8 cellular contexts compared by ENCODE assay signal in genomic region chr1:119582801-119583200, GRCh38.
A peak's percentile ranks its signal among the peaks of the same experiment; 100 is the strongest.
DNase-seq lines count a peak whose midpoint lies in the region; ATAC-seq, FAIRE-seq and TF ChIP-seq lines count a peak whose summit lies in the region.

No MANE protein-coding gene starts in this region.

- ATAC-seq in lung (ENCODE audit: insufficient read depth, low FRiP score), result peak; percentile 89
- ATAC-seq in GM18861 (IDR thresholded peaks at IDR 0.05; ENCODE audit: unreplicated experiment), result no peak
- no peak for ATAC-seq in HG02840 (IDR thresholded peaks at IDR 0.05; ENCODE audit: low FRiP score, unreplicated experiment)

- no peaks in the 10 kb centered on the region for H3K4me1 ChIP-seq in colonic mucosa
- H3K4me1 ChIP-seq in lung (ENCODE audit: control insufficient read depth in 2 of 2, insufficient read depth in 2 of 2, low read length in 2 of 2), result peaks cover 0 to 2% of the 10 kb centered on the region in 2 donors

- no peak overlapping the region for H3K9ac ChIP-seq in colonic mucosa (ENCODE audit: low read depth in 2 of 2, low read length in 2 of 2)

- DNase-seq in activated T-cell treated with anti-CD3 and anti-CD28 coated beads for 24 hours (ENCODE audit: low read depth), result peak; percentile 0
- no peak for DNase-seq in activated T-cell treated with anti-CD3 and anti-CD28 coated beads, Interleukin-2, amount 50 U/mL, for 1 hour
- DNase-seq in KG1 (lab: John Stamatoyannopoulos, UW), result peak; percentile 45
- DNase-seq in RCC 7860 (ENCODE audit: low spot score), result peak; percentile 29
- DNase-seq in colonic mucosa, result peak; percentile 63
- peak; percentile 47 for DNase-seq in lung (ENCODE audit: low spot score)

- H3K4me3 ChIP-seq in colonic mucosa (no peak overlapping the region), lung (no peak overlapping the region)

- no peak overlapping the region for H3K27ac ChIP-seq in colonic mucosa
- H3K27ac ChIP-seq in lung (ENCODE audit: low read depth in 1 of 2, low read length in 1 of 2), result no peak overlapping the region

- TF ChIP-seq CTCF in colonic mucosa (IDR thresholded peaks at IDR 0.05) (peak; percentile 27), lung (IDR thresholded peaks at IDR 0.05; ENCODE audit: control extremely low read depth, extremely low read depth) (peak; percentile 34)

- H3K27me3 ChIP-seq in colonic mucosa (no peaks in the 10 kb centered on the region), lung (ENCODE audit: control insufficient read depth, insufficient read depth) (no peaks in the 10 kb centered on the region)

- no peaks in the 10 kb centered on the region for H3K36me3 ChIP-seq in colonic mucosa
- H3K36me3 ChIP-seq in lung (ENCODE audit: control insufficient read depth in 2 of 2, insufficient read depth in 2 of 2, low read length in 2 of 2), result no peaks in the 10 kb centered on the region

- no peaks in the 10 kb centered on the region for H3K9me3 ChIP-seq in colonic mucosa
- H3K9me3 ChIP-seq in lung (ENCODE audit: control insufficient read depth in 2 of 2, insufficient read depth in 1 of 2, low read length in 1 of 2), result no peaks in the 10 kb centered on the region

- no peak for FAIRE-seq in RCC 7860 (lab: Jason Lieb, UNC)

- WGBS in lung, 2 donors, result 4 to 5% methylated on average over 1 of the region's 1 CpG

- intact Hi-C loops in colonic mucosa (cut with DNase I), result no loop called here
